8 cellular contexts compared by ENCODE assay signal in the genomic region with DNA sequence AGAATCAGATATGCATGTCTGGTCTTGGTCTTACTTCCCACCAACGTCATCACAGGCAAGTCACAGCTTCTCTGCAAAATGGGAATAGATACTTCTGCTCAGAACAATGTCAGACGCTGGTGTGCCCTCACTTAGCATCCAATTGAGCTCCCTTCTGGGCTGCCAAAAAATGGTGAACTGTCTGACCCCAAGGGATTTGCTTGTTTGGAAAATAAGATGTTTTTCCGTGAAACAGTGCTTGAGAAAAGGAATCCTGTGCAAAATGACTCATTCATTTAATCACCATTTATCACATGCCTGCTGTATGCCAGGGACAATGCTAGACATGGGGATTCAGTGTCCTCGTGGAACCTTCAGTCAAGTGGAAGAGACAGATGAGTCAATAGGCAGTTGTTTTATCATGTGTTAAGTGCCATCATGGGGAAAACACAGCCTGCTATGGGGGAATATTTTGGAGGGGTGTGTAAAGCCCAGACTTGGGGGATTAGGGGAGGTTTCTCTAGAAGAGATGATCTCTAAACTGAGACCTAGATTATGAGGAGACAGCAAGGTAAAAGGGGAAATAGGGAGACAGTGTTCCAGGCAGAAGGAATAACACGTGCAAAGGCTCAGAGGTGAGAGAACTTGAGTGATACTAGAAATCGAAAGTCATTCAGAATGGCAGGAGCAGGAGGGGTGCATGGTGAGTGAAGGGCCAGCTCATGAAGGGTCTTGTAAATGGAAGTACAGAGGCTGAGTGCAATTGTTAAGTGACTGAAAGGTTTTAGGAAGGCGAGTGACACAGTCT. TPM values are rescaled to one million over a fixed set of nuclear protein-coding genes. Genes with fewer than 3 reads are reported as not detected.
DNase-seq lines count a peak whose midpoint lies in the region; ATAC-seq and TF ChIP-seq lines count a peak whose summit lies in the region.

No MANE protein-coding gene starts in this region.

- H2BK12ac ChIP-seq in mesenchymal stem cell (ENCODE audit: low read length in 2 of 2), result peak overlapping the region in 1 of 2 experiments; percentile 48

- WGBS in mesenchymal stem cell, result 25% methylated on average over 5 of the region's 7 CpGs

- H3K4ac ChIP-seq in mesenchymal stem cell (ENCODE audit: low read depth in 1 of 2, low read length in 2 of 2), result peak overlapping the region in 1 of 2 experiments; percentile 49

- H3K27ac ChIP-seq in ACC112 (ENCODE audit: low read depth, low read length) (peak overlapping the region; percentile 74), mesenchymal stem cell (ENCODE audit: low read length, poor library complexity, severe bottlenecking) (no peak overlapping the region)

- H2BK5ac ChIP-seq in mesenchymal stem cell (ENCODE audit: low read depth, low read length, poor library complexity, severe bottlenecking), result no peak overlapping the region

- H3K27me3 ChIP-seq in ACC112 (ENCODE audit: insufficient read depth, low read length) (peaks cover 19% of the 10 kb centered on the region), mesenchymal stem cell (ENCODE audit: control insufficient read depth in 1 of 2, insufficient read depth in 1 of 2, low read length in 2 of 2) (peaks cover 0 to 35% of the 10 kb centered on the region in 2 experiments), BE2C (peaks cover 27% of the 10 kb centered on the region)

- H3K27ac Mint-ChIP-seq in activated CD4-positive, alpha-beta memory T cell treated with anti-CD3 and anti-CD28 coated beads for 36 hours, result peak overlapping the region; percentile 90
- H3K27ac Mint-ChIP-seq in T-cell, result no peak overlapping the region

- DNase-seq in activated CD4-positive, alpha-beta memory T cell treated with anti-CD3 and anti-CD28 coated beads for 36 hours, result no peak
- DNase-seq in mesenchymal stem cell, result peak; percentile 97
- DNase-seq in T-cell, result no peak
- DNase-seq in BE2C, result no peak
- no peak for DNase-seq in GM13977 (ENCODE audit: low spot score)

- H2BK15ac ChIP-seq in mesenchymal stem cell (ENCODE audit: low read depth, poor library complexity, severe bottlenecking), result no peak overlapping the region

- H3K36me3 ChIP-seq in ACC112 (ENCODE audit: insufficient read depth, low read length), result no peaks in the 10 kb centered on the region
- no peaks in the 10 kb centered on the region for H3K36me3 ChIP-seq in mesenchymal stem cell (ENCODE audit: control insufficient read depth in 1 of 2, insufficient read depth in 2 of 2, low read depth in 1 of 2, low read length in 2 of 2)
- H3K36me3 ChIP-seq in BE2C, result no peaks in the 10 kb centered on the region

- H3K18ac ChIP-seq in mesenchymal stem cell (ENCODE audit: low read depth in 1 of 2, low read length in 2 of 2), result peak overlapping the region; percentile 56 to 61

- H3K36me3 Mint-ChIP-seq in activated CD4-positive, alpha-beta memory T cell treated with anti-CD3 and anti-CD28 coated beads for 36 hours, result peaks cover 6% of the 10 kb centered on the region
- H3K36me3 Mint-ChIP-seq in T-cell, result peaks cover 4% of the 10 kb centered on the region

- H3K9me3 ChIP-seq in mesenchymal stem cell (ENCODE audit: control insufficient read depth, low read length), result no peaks in the 10 kb centered on the region
- no peaks in the 10 kb centered on the region for H3K9me3 ChIP-seq in BE2C

- H3K79me1 ChIP-seq in mesenchymal stem cell (replicated peaks; ENCODE audit: low read length, poor library complexity, severe bottlenecking), result no peaks in the 10 kb centered on the region

- H3K4me3 ChIP-seq in ACC112 (ENCODE audit: low read depth, low read length) (no peak overlapping the region), mesenchymal stem cell (ENCODE audit: insufficient read depth in 1 of 2, low read depth in 1 of 2, low read length in 2 of 2) (peak overlapping the region in 1 of 2 experiments; percentile 24), BE2C (ENCODE audit: low read depth, low read length) (no peak overlapping the region)

- intact Hi-C loops in activated CD4-positive, alpha-beta memory T cell treated with anti-CD3 and anti-CD28 coated beads for 36 hours (cut with micrococcal nuclease), result loop anchor here (1.0 to 10.0 kb wide), 12 partner anchors 31 to 539 kb away; partner anchors contain the start of genes MED7 and THG1L

- no peaks in the 10 kb centered on the region for H3K9me3 Mint-ChIP-seq in activated CD4-positive, alpha-beta memory T cell treated with anti-CD3 and anti-CD28 coated beads for 36 hours
- no peaks in the 10 kb centered on the region for H3K9me3 Mint-ChIP-seq in T-cell

- POLR2A ChIA-PET in activated CD4-positive, alpha-beta memory T cell treated with anti-CD3 and anti-CD28 coated beads for 36 hours (lab: Charles Lee), result interaction anchor here (0.7 to 0.9 kb wide), 3 partner anchors 112 to 252 kb away, joined by 3 to 4 read pairs (median 4); no protein-coding TSS in a partner anchor
- POLR2A ChIA-PET in T-cell (lab: Charles Lee), result no interaction called here

- peak overlapping the region; percentile 64 for H3K9ac ChIP-seq in mesenchymal stem cell (ENCODE audit: low read length)

- H3K27me3 Mint-ChIP-seq in activated CD4-positive, alpha-beta memory T cell treated with anti-CD3 and anti-CD28 coated beads for 36 hours, result peaks cover 17% of the 10 kb centered on the region
- peaks cover 19 to 38% of the 10 kb centered on the region in 2 donors for H3K27me3 Mint-ChIP-seq in T-cell

- ATAC-seq in GM19025 (IDR thresholded peaks at IDR 0.05; ENCODE audit: low read depth, unreplicated experiment) (peak; percentile 1), T-cell (replicated peaks in 1 of 4) (no peak), HG02884 (IDR thresholded peaks at IDR 0.05; ENCODE audit: unreplicated experiment) (no peak)

- H3K4me1 Mint-ChIP-seq in activated CD4-positive, alpha-beta memory T cell treated with anti-CD3 and anti-CD28 coated beads for 36 hours (ENCODE audit: low read depth), result peaks cover 34% of the 10 kb centered on the region
- peaks cover 6 to 28% (median 18%) of the 10 kb centered on the region in 3 donors for H3K4me1 Mint-ChIP-seq in T-cell

- no peak overlapping the region for H3K23ac ChIP-seq in mesenchymal stem cell (ENCODE audit: low read length in 2 of 2)

- peak overlapping the region; percentile 40 for H2AK5ac ChIP-seq in mesenchymal stem cell (ENCODE audit: low read length, severe bottlenecking)

- no peak overlapping the region for H3K14ac ChIP-seq in mesenchymal stem cell (ENCODE audit: low read length in 2 of 2)

- no peak for TF ChIP-seq CTCF in BE2C (IDR thresholded peaks at IDR 0.05; ENCODE audit: low read depth, low read length)
- TF ChIP-seq CTCF in GM13977 (IDR thresholded peaks at IDR 0.05; ENCODE audit: extremely low read depth, insufficient read depth, missing control alignments), result no peak

- no peak overlapping the region for H4K8ac ChIP-seq in mesenchymal stem cell (ENCODE audit: low read length)

- no peak overlapping the region for H3K4me2 ChIP-seq in mesenchymal stem cell (ENCODE audit: low read length, poor library complexity, severe bottlenecking)

- H3K4me3 Mint-ChIP-seq in activated CD4-positive, alpha-beta memory T cell treated with anti-CD3 and anti-CD28 coated beads for 36 hours, result no peak overlapping the region
- H3K4me3 Mint-ChIP-seq in T-cell, result no peak overlapping the region

- H3K79me2 ChIP-seq in ACC112 (ENCODE audit: control insufficient read depth, insufficient read depth, low read length, unreplicated experiment), result no peaks in the 10 kb centered on the region

- in situ Hi-C loops in GM13977 (cut with MboI; ENCODE audit: low pct_unique_long_range_greater_than_20kb, low sequenced_read_pairs, unreplicated experiment), result no loop called here

- H3K4me1 ChIP-seq in ACC112 (ENCODE audit: control insufficient read depth, insufficient read depth, low read length, unreplicated experiment), result peaks cover 21% of the 10 kb centered on the region
- peaks cover 12% of the 10 kb centered on the region for H3K4me1 ChIP-seq in mesenchymal stem cell (ENCODE audit: control insufficient read depth, insufficient read depth, low read depth, low read length)
- no peaks in the 10 kb centered on the region for H3K4me1 ChIP-seq in BE2C

- H4K91ac ChIP-seq in mesenchymal stem cell (ENCODE audit: low read length), result no peak overlapping the region

- CTCF ChIA-PET in activated CD4-positive, alpha-beta memory T cell treated with anti-CD3 and anti-CD28 coated beads for 36 hours (lab: Charles Lee), result interaction anchor here (0.9 to 8.7 kb wide), 6 partner anchors 14 to 255 kb away, joined by 3 to 83 read pairs (median 9); no protein-coding TSS in a partner anchor
- CTCF ChIA-PET in T-cell (lab: Charles Lee), result interaction anchor here in 1 of 2 donors (0.7 kb wide), 1 partner anchor 15 kb away, joined by 3 read pairs; no protein-coding TSS in a partner anchor

- H2AFZ ChIP-seq in ACC112 (ENCODE audit: low read length, unreplicated experiment) (no peak overlapping the region), mesenchymal stem cell (ENCODE audit: low read depth, low read length) (no peak overlapping the region)

- H2BK120ac ChIP-seq in mesenchymal stem cell (ENCODE audit: low read depth, low read length), result no peak overlapping the region

RNA-seq across cellular contexts. Expression of gene NIPAL4, which starts 3.8 kb away (rescaled TPM):
- 1 to 10 TPM; 2.5 to 2.9 TPM for total RNA-seq in activated CD4-positive, alpha-beta memory T cell treated with anti-CD3 and anti-CD28 coated beads for 36 hours
- 2.2 TPM for polyA plus RNA-seq in mesenchymal stem cell (2013, experiment 1 of 2)
- polyA plus RNA-seq in mesenchymal stem cell (2013, experiment 2 of 2), result 2.2 TPM
- under 1 TPM in 4 of 5 donors, not detected in 1; 0.06 to 0.49 (median 0.08) TPM for total RNA-seq in T-cell
- polyA plus RNA-seq in BE2C (2012; ENCODE audit: insufficient read depth, insufficient read length, low read depth), result not detected
